In the genomic region with DNA sequence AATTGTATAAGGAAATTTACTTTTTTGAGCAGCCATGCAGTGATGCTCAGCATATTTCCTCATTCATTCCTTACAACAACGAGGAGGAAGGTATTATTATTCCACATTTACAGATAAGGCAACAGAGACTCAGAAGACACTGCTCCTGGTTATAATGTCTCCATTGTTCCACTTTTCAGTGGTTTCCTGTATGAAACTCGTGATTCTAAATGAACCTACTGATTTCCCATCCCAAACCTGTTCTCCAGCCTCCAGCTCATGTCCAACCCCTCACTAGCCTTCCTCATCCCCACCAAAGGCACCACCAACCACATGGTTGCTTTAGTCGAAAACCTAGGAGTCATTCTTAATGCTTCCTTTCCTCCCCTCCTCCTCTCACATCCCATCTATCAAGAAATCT, we compare ENCODE assay signal across 19 cellular contexts. TPM values are rescaled to one million over a fixed set of nuclear protein-coding genes. Genes with fewer than 3 reads are reported as not detected.
DNase-seq lines count a peak whose midpoint lies in the region; ATAC-seq and TF ChIP-seq lines count a peak whose summit lies in the region.
"Had no signal": no experiment of that assay in that cellular context is flagged by ENCODE, and none has a peak within 500 bp of the region (broad histone marks: within the 10 kb centered on the region; RNA-seq: fewer than 3 reads in every experiment).

No MANE protein-coding gene starts in this region.

- no peak overlapping the region for H3K9ac ChIP-seq in KMS-11
- H3K9ac ChIP-seq: BLaER1 had no signal

- peaks cover 63% of the 10 kb centered on the region for H3K4me1 ChIP-seq in KMS-11 (ENCODE audit: low read depth, poor library complexity, severe bottlenecking)
- H3K4me1 ChIP-seq: BLaER1 had no signal

- peak overlapping the region; percentile 22; the same call in 1 of the 2 replicates for H3K4me2 ChIP-seq in KMS-11
- H3K4me2 ChIP-seq: BLaER1 had no signal

- H3K27me3 ChIP-seq in KMS-11 (ENCODE audit: insufficient read depth, low read depth), result no peaks in the 10 kb centered on the region
- H3K27me3 ChIP-seq: BLaER1 had no signal

- peak; percentile 59 for DNase-seq in COLO829 (ENCODE audit: low spot score)
- DNase-seq in foreskin melanocyte, result peak; percentile 28
- DNase-seq in mucosa of gallbladder (ENCODE audit: low spot score), result peak; percentile 2
- no peak for DNase-seq in stimulated activated CD4-positive, alpha-beta T cell treated with anti-CD3 and anti-CD28 coated beads, Interleukin-2, amount 100 ng/mL, for 24 hours
- DNase-seq in coronary artery (ENCODE audit: low spot score), result no peak
- DNase-seq: 8988T; ACHN; BE2C; C1 segment of cervical spinal cord; Caco-2; Calu3; CD4-positive, alpha-beta memory T cell; CD4-positive, CD25-positive, alpha-beta regulatory T cell; CD8-positive, alpha-beta memory T cell; DMS79 treated with DMSO at 0.1 percent for 48 hours; GF-D8 had no signal

- H3K4me3 ChIP-seq in KMS-11 (IDR thresholded peaks at IDR 0.05; ENCODE audit: insufficient read depth, low read depth, low read length) (no peak overlapping the region), coronary artery (no peak overlapping the region)
- H3K4me3 ChIP-seq: BLaER1 had no signal

- TF ChIP-seq CTCF in KMS-11 (conservative IDR thresholded peaks at IDR 0.05; ENCODE audit: low read depth, low read length), result no peak
- no peak for TF ChIP-seq CTCF in coronary artery (IDR thresholded peaks at IDR 0.05)

- no peak for ATAC-seq in HG02870 (IDR thresholded peaks at IDR 0.05; ENCODE audit: unreplicated experiment)

- H3K36me3 ChIP-seq in KMS-11 (ENCODE audit: insufficient read depth), result no peaks in the 10 kb centered on the region
- H3K36me3 ChIP-seq: BE2C, BLaER1 had no signal

- no peak overlapping the region; the same call in 1 of the 2 replicates for H2AFZ ChIP-seq in KMS-11 (ENCODE audit: low read depth)

- H4K20me1 ChIP-seq in KMS-11 (ENCODE audit: insufficient read depth), result no peaks in the 10 kb centered on the region
- H4K20me1 ChIP-seq: BLaER1 had no signal

- H3K27ac ChIP-seq in KMS-11, result no peak overlapping the region
- no peak overlapping the region for H3K27ac ChIP-seq in coronary artery
- H3K27ac ChIP-seq: BLaER1 had no signal

- no peaks in the 10 kb centered on the region for H3K79me2 ChIP-seq in KMS-11 (ENCODE audit: insufficient read depth, low read depth)

RNA-seq across cellular contexts. Expression of gene ERCC4, which starts 12.5 kb away (rescaled TPM):
- total RNA-seq in mucosa of gallbladder, result 11.9 TPM

Comparison
In these comparisons a context has a peak if more than half of its experiments do, and no peak if none do; other contexts are left out.
1. DNase-seq: peak in COLO829 (single experiment), foreskin melanocyte (single experiment) and mucosa of gallbladder (single experiment); none in stimulated activated CD4-positive, alpha-beta T cell treated with anti-CD3 and anti-CD28 coated beads, Interleukin-2, amount 100 ng/mL, for 24 hours (0 of 2) and coronary artery (single experiment).